Comparison of ENCODE assay signal across 8 cellular contexts in the genomic region with DNA sequence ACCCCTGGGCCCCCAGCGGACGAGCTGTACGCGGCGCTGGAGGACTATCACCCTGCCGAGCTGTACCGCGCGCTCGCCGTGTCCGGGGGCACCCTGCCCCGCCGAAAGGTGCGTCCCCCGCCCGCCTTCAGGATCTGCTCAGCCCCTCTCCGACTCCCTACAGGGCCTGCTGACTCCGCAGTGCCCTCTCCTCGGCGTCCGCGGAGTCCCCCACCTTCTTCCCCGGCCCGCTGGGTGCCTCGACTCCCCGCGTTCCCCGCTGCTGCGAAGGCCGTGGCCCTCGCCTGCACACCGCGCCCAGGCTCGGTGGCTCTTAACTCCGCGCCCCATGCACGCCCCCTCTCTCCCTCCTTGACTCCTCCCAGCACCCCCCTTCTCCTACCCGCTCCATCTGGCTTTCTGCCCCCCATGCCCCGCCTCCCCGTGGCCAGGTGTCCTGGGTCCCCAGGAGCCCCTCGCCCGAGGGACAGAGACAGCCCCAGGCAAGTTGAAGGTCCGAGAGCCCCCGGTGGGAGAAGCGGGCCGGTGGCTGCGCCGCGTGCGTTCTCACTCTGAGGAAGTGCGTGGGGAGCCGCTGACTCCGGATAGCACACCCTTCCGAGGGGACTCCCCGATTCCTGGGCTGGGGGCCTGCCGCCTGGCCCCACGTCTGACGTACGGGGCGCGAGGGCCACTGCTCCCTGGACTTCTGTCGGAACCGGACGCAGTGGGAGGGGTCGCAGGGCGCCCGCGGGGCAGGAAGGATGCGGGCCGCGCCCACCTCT. TPM values are rescaled to one million over a fixed set of nuclear protein-coding genes. Genes with fewer than 3 reads are reported as not detected.
DNase-seq lines count a peak whose midpoint lies in the region; ATAC-seq and TF ChIP-seq lines count a peak whose summit lies in the region.

No MANE protein-coding gene starts in this region.

- H3K4me3 ChIP-seq in WI38 (ENCODE audit: low read depth, low read length), result peak overlapping the region; percentile 67
- H3K4me3 ChIP-seq in choroid plexus epithelial cell (ENCODE audit: low read depth, low read length), result peak overlapping the region; percentile 78
- H3K4me3 ChIP-seq in mesenchymal stem cell (ENCODE audit: insufficient read depth in 1 of 2, low read depth in 1 of 2, low read length in 2 of 2), result peak overlapping the region; percentile 62 to 83

- H3K79me1 ChIP-seq in mesenchymal stem cell (replicated peaks; ENCODE audit: low read length, poor library complexity, severe bottlenecking), result peaks cover 10% of the 10 kb centered on the region

- peak overlapping the region; percentile 85 for H3K9ac ChIP-seq in mesenchymal stem cell (ENCODE audit: low read length)

- H2BK5ac ChIP-seq in mesenchymal stem cell (ENCODE audit: low read depth, low read length, poor library complexity, severe bottlenecking), result no peak overlapping the region

- peaks cover 3 to 8% of the 10 kb centered on the region in 2 experiments for H3K27me3 ChIP-seq in mesenchymal stem cell (ENCODE audit: control insufficient read depth in 1 of 2, insufficient read depth in 1 of 2, low read length in 2 of 2)

- peak overlapping the region; percentile 89 for H3K4me3 Mint-ChIP-seq in stimulated activated naive CD8-positive, alpha-beta T cell treated with anti-CD3 and anti-CD28 coated beads, Interleukin-15, Interleukin-2, amounts not matched to agents 100 ng/mL and 50 ng/mL, for 24 hours

- H3K9me3 Mint-ChIP-seq in stimulated activated naive CD8-positive, alpha-beta T cell treated with anti-CD3 and anti-CD28 coated beads, Interleukin-15, Interleukin-2, amounts not matched to agents 100 ng/mL and 50 ng/mL, for 24 hours, result no peaks in the 10 kb centered on the region

- H4K8ac ChIP-seq in mesenchymal stem cell (ENCODE audit: low read length), result peak overlapping the region; percentile 66

- H2AFZ ChIP-seq in mesenchymal stem cell (ENCODE audit: low read depth, low read length), result no peak overlapping the region

- H3K36me3 ChIP-seq in mesenchymal stem cell (ENCODE audit: control insufficient read depth in 1 of 2, insufficient read depth in 2 of 2, low read depth in 1 of 2, low read length in 2 of 2), result peaks cover 12 to 20% of the 10 kb centered on the region in 2 experiments

- peak overlapping the region; percentile 85 to 87 for H3K18ac ChIP-seq in mesenchymal stem cell (ENCODE audit: low read depth in 1 of 2, low read length in 2 of 2)

- H3K23ac ChIP-seq in mesenchymal stem cell (ENCODE audit: low read length in 2 of 2), result peak overlapping the region; percentile 70 to 92

- ATAC-seq in GM19324 (IDR thresholded peaks at IDR 0.05; ENCODE audit: low FRiP score, unreplicated experiment) (no peak), HG03097 (IDR thresholded peaks at IDR 0.05; ENCODE audit: low FRiP score, unreplicated experiment) (no peak), HG02571 (IDR thresholded peaks at IDR 0.05; ENCODE audit: unreplicated experiment) (no peak)

- peak overlapping the region in 1 of 2 experiments; percentile 8 for H2BK12ac ChIP-seq in mesenchymal stem cell (ENCODE audit: low read length in 2 of 2)

- DNase-seq in Daoy (ENCODE audit: low read depth), result peak; percentile 27
- DNase-seq in choroid plexus epithelial cell (ENCODE audit: low read depth), result peak; percentile 31
- peak; percentile 35 for DNase-seq in mesenchymal stem cell

- H3K36me3 Mint-ChIP-seq in stimulated activated naive CD8-positive, alpha-beta T cell treated with anti-CD3 and anti-CD28 coated beads, Interleukin-15, Interleukin-2, amounts not matched to agents 100 ng/mL and 50 ng/mL, for 24 hours (ENCODE audit: low read depth), result peaks cover 10% of the 10 kb centered on the region

- peak overlapping the region; percentile 52 for H2BK15ac ChIP-seq in mesenchymal stem cell (ENCODE audit: low read depth, poor library complexity, severe bottlenecking)

- peak overlapping the region in 1 of 2 experiments; percentile 98 for H3K14ac ChIP-seq in mesenchymal stem cell (ENCODE audit: low read length in 2 of 2)

- WGBS in mesenchymal stem cell, result 4% methylated on average over 64 of the region's 72 CpGs

- no peak overlapping the region for H2AK5ac ChIP-seq in mesenchymal stem cell (ENCODE audit: low read length, severe bottlenecking)

- peak overlapping the region; percentile 86 for H3K27ac Mint-ChIP-seq in stimulated activated naive CD8-positive, alpha-beta T cell treated with anti-CD3 and anti-CD28 coated beads, Interleukin-15, Interleukin-2, amounts not matched to agents 100 ng/mL and 50 ng/mL, for 24 hours

- H3K4me1 ChIP-seq in mesenchymal stem cell (ENCODE audit: control insufficient read depth, insufficient read depth, low read depth, low read length), result peaks cover 40% of the 10 kb centered on the region

- peaks cover 3% of the 10 kb centered on the region for H3K27me3 Mint-ChIP-seq in stimulated activated naive CD8-positive, alpha-beta T cell treated with anti-CD3 and anti-CD28 coated beads, Interleukin-15, Interleukin-2, amounts not matched to agents 100 ng/mL and 50 ng/mL, for 24 hours

- H3K27ac ChIP-seq in mesenchymal stem cell (ENCODE audit: low read length, poor library complexity, severe bottlenecking), result no peak overlapping the region

- no peak for TF ChIP-seq CTCF in WI38 (IDR thresholded peaks at IDR 0.05; ENCODE audit: low read depth, low read length)
- no peak for TF ChIP-seq CTCF in choroid plexus epithelial cell (conservative IDR thresholded peaks at IDR 0.05; ENCODE audit: low read depth, low read length)

- peak overlapping the region; percentile 70 for H3K4me2 ChIP-seq in mesenchymal stem cell (ENCODE audit: low read length, poor library complexity, severe bottlenecking)

- peaks cover 30% of the 10 kb centered on the region for H3K4me1 Mint-ChIP-seq in stimulated activated naive CD8-positive, alpha-beta T cell treated with anti-CD3 and anti-CD28 coated beads, Interleukin-15, Interleukin-2, amounts not matched to agents 100 ng/mL and 50 ng/mL, for 24 hours (ENCODE audit: low read depth)

- no peak overlapping the region for H2BK120ac ChIP-seq in mesenchymal stem cell (ENCODE audit: low read depth, low read length)

- H3K9me3 ChIP-seq in mesenchymal stem cell (ENCODE audit: control insufficient read depth, low read length), result no peaks in the 10 kb centered on the region

- peak overlapping the region; percentile 85 for H4K91ac ChIP-seq in mesenchymal stem cell (ENCODE audit: low read length)

- H3K4ac ChIP-seq in mesenchymal stem cell (ENCODE audit: low read depth in 1 of 2, low read length in 2 of 2), result peak overlapping the region in 1 of 2 experiments; percentile 8

RNA-seq across cellular contexts. Expression of gene TAMALIN, which starts 0.6 kb away (rescaled TPM):
- 1.1 and 2.1 TPM in 2 replicates for total RNA-seq in Daoy (2014; rRNA removed; shearing (Covaris generic))
- 17.3 TPM for polyA plus RNA-seq in mesenchymal stem cell (2013, experiment 1 of 2)
- polyA plus RNA-seq in mesenchymal stem cell (2013, experiment 2 of 2), result 17.8 TPM

RNA-seq across cellular contexts. Expression of gene NR4A1, which starts 43.9 kb away (rescaled TPM):
- 1.1 and 5.1 TPM in 2 replicates for total RNA-seq in Daoy (2014; rRNA removed; shearing (Covaris generic))
- polyA plus RNA-seq in mesenchymal stem cell (2013, experiment 1 of 2), result 59.6 TPM
- 43.8 TPM for polyA plus RNA-seq in mesenchymal stem cell (2013, experiment 2 of 2)

RNA-seq across cellular contexts. Expression of gene ACVR1B, which starts 55.8 kb away (rescaled TPM):
- total RNA-seq in Daoy (2014; rRNA removed; shearing (Covaris generic)), result 6.3 and 11.5 TPM in 2 replicates
- polyA plus RNA-seq in mesenchymal stem cell (2013, experiment 1 of 2), result 13.6 TPM
- polyA plus RNA-seq in mesenchymal stem cell (2013, experiment 2 of 2), result 13.2 TPM
